9 cellular contexts compared by ENCODE assay signal in the genomic region with DNA sequence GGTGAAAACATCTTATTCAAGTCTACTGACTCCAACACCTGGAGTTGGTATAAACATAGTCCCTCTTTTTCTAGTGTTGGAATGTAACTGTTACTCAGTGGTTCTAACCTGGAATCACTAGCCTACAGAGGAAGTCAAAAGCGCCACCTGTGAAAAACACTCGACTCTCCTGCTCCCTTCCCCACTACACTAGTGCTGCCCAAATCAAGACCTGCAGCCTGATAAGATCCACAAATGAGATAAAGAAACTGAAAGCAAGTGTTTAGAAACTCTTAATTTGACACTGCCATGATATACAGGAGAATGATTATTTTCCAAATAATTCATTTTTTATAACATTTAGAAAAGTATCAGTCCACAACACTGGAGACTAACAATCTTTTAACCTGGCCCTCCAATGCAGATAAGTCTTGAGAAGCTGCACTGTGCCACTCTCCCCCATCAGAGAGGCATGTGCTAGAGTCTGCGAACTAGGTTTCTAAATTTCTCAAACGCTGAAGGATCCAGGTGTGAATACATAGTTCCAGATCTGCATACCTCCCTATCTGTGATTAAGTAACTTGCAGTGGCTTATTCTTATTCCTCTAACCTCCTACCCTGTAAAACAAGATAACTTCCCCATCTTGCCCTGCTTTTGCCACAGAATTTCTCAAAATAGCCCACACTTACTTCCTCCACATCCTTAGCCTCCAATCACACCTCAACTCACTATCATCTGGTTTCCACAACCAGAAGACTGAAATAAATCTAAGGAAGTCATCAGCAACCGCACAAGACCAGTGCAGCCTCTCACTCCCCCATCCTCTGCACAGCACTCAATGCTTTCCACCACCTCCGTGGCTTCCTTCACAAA.
A peak's percentile ranks its signal among the peaks of the same experiment; 100 is the strongest.
DNase-seq lines count a peak whose midpoint lies in the region; ATAC-seq and TF ChIP-seq lines count a peak whose summit lies in the region.
"Had no signal": no experiment of that assay in that cellular context is flagged by ENCODE, and none has a peak within 500 bp of the region (broad histone marks: within the 10 kb centered on the region; RNA-seq: fewer than 3 reads in every experiment).

No MANE protein-coding gene starts in this region.

- DNase-seq in CD8-positive, alpha-beta memory T cell = peak in 1 of 5 donors; percentile 29
- peak; percentile 18 for DNase-seq in activated naive CD8-positive, alpha-beta T cell treated with anti-CD3 and anti-CD28 coated beads for 36 hours
- DNase-seq in AG08396 (ENCODE audit: low spot score) = no peak
- no peak for DNase-seq in HAP-1 (ENCODE audit: low spot score in 2 of 2)
- no peak for DNase-seq in MCF 10A (ENCODE audit: unreplicated experiment)
- no peak for DNase-seq in Right ventricle myocardium superior
- DNase-seq: right lobe of liver had no signal

- H3K4me3 Mint-ChIP-seq in CD8-positive, alpha-beta memory T cell = peak overlapping the region; percentile 27 to 88 (median 80)
- H3K4me3 Mint-ChIP-seq in activated naive CD8-positive, alpha-beta T cell treated with anti-CD3 and anti-CD28 coated beads for 36 hours = peak overlapping the region; percentile 30
- H3K4me3 Mint-ChIP-seq in MCF 10A (ENCODE audit: unreplicated experiment) = no peak overlapping the region

- CTCF ChIA-PET in CD8-positive, alpha-beta memory T cell (lab: Charles Lee) = no interaction called here
- CTCF ChIA-PET in MCF 10A (lab: Yijun Ruan, JAX) = no interaction called here

- no peak for TF ChIP-seq CTCF in MCF 10A (IDR thresholded peaks at IDR 0.05; ENCODE audit: unreplicated experiment)

- intact Hi-C loops in MCF 10A (cut with micrococcal nuclease) (no loop called here), Right ventricle myocardium superior (cut with DNase I) (no loop called here)

- H3K4me1 ChIP-seq in CD8-positive, alpha-beta memory T cell (ENCODE audit: insufficient read depth, low read length) = peaks cover 26% of the 10 kb centered on the region
- no peaks in the 10 kb centered on the region for H3K4me1 ChIP-seq in HAP-1
- H3K4me1 ChIP-seq: right lobe of liver had no signal

- H3K27me3 Mint-ChIP-seq in CD8-positive, alpha-beta memory T cell = no peaks in the 10 kb centered on the region
- no peaks in the 10 kb centered on the region for H3K27me3 Mint-ChIP-seq in activated naive CD8-positive, alpha-beta T cell treated with anti-CD3 and anti-CD28 coated beads for 36 hours
- no peaks in the 10 kb centered on the region for H3K27me3 Mint-ChIP-seq in MCF 10A (ENCODE audit: insufficient read depth, unreplicated experiment)

- POLR2A ChIA-PET in CD8-positive, alpha-beta memory T cell (lab: Charles Lee) = no interaction called here
- POLR2A ChIA-PET in MCF 10A (lab: Yijun Ruan, JAX) = interaction anchor here (0.5 to 0.7 kb wide), 3 partner anchors 113 to 193 kb away, joined by 3 read pairs; no protein-coding TSS in a partner anchor

- H3K36me3 Mint-ChIP-seq in CD8-positive, alpha-beta memory T cell = peaks cover 8 to 24% (median 21%) of the 10 kb centered on the region in 3 donors
- H3K36me3 Mint-ChIP-seq in activated naive CD8-positive, alpha-beta T cell treated with anti-CD3 and anti-CD28 coated beads for 36 hours = peaks cover 37% of the 10 kb centered on the region
- H3K36me3 Mint-ChIP-seq in MCF 10A (ENCODE audit: insufficient read depth, unreplicated experiment) = peaks cover 45% of the 10 kb centered on the region

- H3K27ac Mint-ChIP-seq in CD8-positive, alpha-beta memory T cell = peak overlapping the region; percentile 2 to 94 (median 79)
- peak overlapping the region; percentile 76 for H3K27ac Mint-ChIP-seq in activated naive CD8-positive, alpha-beta T cell treated with anti-CD3 and anti-CD28 coated beads for 36 hours
- no peak overlapping the region for H3K27ac Mint-ChIP-seq in MCF 10A (ENCODE audit: low read depth, unreplicated experiment)

- H3K27me3 ChIP-seq in CD8-positive, alpha-beta memory T cell (ENCODE audit: insufficient read depth, low read length, poor library complexity, severe bottlenecking) = no peaks in the 10 kb centered on the region
- no peaks in the 10 kb centered on the region for H3K27me3 ChIP-seq in HAP-1 (ENCODE audit: low read depth)
- H3K27me3 ChIP-seq: right lobe of liver had no signal

- BruUV-seq in MCF 10A (replicated peaks; lab: Mats Ljungman, UMichigan) = no TSS peak

- H3K27ac ChIP-seq in CD8-positive, alpha-beta memory T cell (ENCODE audit: low read depth, low read length) = no peak overlapping the region
- H3K27ac ChIP-seq: right lobe of liver had no signal

- no peaks in the 10 kb centered on the region for H3K9me3 ChIP-seq in CD8-positive, alpha-beta memory T cell (ENCODE audit: low read length)
- H3K9me3 ChIP-seq in HAP-1 = no peaks in the 10 kb centered on the region
- H3K9me3 ChIP-seq: right lobe of liver had no signal

- no peaks in the 10 kb centered on the region for H3K36me3 ChIP-seq in CD8-positive, alpha-beta memory T cell (ENCODE audit: insufficient read depth, low read length)
- peaks cover 5% of the 10 kb centered on the region; the same call in 1 of the 2 replicates for H3K36me3 ChIP-seq in HAP-1 (replicated peaks)
- H3K36me3 ChIP-seq: right lobe of liver had no signal

- peaks cover 26 to 38% (median 34%) of the 10 kb centered on the region in 3 donors for H3K4me1 Mint-ChIP-seq in CD8-positive, alpha-beta memory T cell
- peaks cover 19% of the 10 kb centered on the region for H3K4me1 Mint-ChIP-seq in activated naive CD8-positive, alpha-beta T cell treated with anti-CD3 and anti-CD28 coated beads for 36 hours
- H3K4me1 Mint-ChIP-seq in MCF 10A (ENCODE audit: insufficient read depth, unreplicated experiment) = no peaks in the 10 kb centered on the region

- H3K4me3 ChIP-seq in CD8-positive, alpha-beta memory T cell (ENCODE audit: low read length) = peak overlapping the region; percentile 29
- H3K4me3 ChIP-seq in HAP-1 = no peak overlapping the region
- H3K4me3 ChIP-seq: right lobe of liver had no signal

- in situ Hi-C loops in HAP-1 (cut with MboI; ENCODE audit: low sequenced_read_pairs) = no loop called here

- H3K9me3 Mint-ChIP-seq in CD8-positive, alpha-beta memory T cell = no peaks in the 10 kb centered on the region
- no peaks in the 10 kb centered on the region for H3K9me3 Mint-ChIP-seq in activated naive CD8-positive, alpha-beta T cell treated with anti-CD3 and anti-CD28 coated beads for 36 hours
- no peaks in the 10 kb centered on the region for H3K9me3 Mint-ChIP-seq in MCF 10A (ENCODE audit: unreplicated experiment)

- ATAC-seq in GM19455 (IDR thresholded peaks at IDR 0.05; ENCODE audit: unreplicated experiment) (peak; percentile 62), HG03457 (IDR thresholded peaks at IDR 0.05; ENCODE audit: unreplicated experiment) (peak; percentile 62), Right ventricle myocardium superior (ENCODE audit: poor library complexity) (no peak)
